Comparison of ENCODE assay signal across 10 cellular contexts in the genomic region with DNA sequence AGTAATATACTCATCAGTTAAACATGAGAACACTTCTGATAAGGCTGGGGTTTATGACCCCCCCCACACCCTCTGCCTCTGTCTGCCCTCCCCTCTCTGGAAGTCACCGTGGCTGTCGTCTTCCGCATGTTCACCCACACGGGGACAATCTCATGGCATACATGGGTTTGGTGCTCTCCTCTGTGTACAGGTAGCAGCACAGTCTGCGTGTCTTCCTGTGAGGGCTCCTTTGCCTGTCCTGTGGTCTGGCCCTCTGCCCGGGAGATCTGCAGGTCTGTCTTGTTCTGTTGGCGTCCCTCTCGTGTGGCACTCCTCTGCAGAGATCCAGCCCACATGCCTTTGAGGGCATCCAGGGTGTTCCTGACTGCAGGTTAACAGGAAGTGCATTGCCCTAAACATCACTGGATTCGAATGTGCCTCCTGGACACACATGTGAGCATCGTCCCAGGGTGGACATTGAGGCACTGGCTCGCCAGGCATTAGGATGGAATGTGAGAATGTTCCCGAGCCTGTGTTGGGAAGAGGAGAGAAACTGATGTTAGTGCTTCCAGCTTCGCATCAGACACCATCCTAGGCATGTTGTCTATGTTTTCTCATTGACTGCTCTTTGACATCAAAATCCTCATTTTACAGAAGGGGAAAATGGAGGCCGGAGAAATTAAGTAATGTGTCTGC. TPM values are rescaled to one million over a fixed set of nuclear protein-coding genes. Genes with fewer than 3 reads are reported as not detected.
DNase-seq lines count a peak whose midpoint lies in the region; ATAC-seq and TF ChIP-seq lines count a peak whose summit lies in the region.
"Had no signal": no experiment of that assay in that cellular context is flagged by ENCODE, and none has a peak within 500 bp of the region (broad histone marks: within the 10 kb centered on the region; RNA-seq: fewer than 3 reads in every experiment).

No MANE protein-coding gene starts in this region.

- peaks cover 30% of the 10 kb centered on the region for H3K4me1 ChIP-seq in lower lobe of right lung
- peaks cover 51 to 98% of the 10 kb centered on the region in 2 donors for H3K4me1 ChIP-seq in thoracic aorta (ENCODE audit: control insufficient read depth in 1 of 2, low read depth in 2 of 2)

- ATAC-seq in lower lobe of right lung, result peak in 1 of 2 donors; percentile 3
- ATAC-seq in thoracic aorta (ENCODE audit: insufficient number of reproducible peaks, low FRiP score, low read depth), result no peak
- ATAC-seq in GM19395 (IDR thresholded peaks at IDR 0.05; ENCODE audit: unreplicated experiment), result no peak

- CTCF ChIA-PET in activated CD4-positive, alpha-beta memory T cell treated with anti-CD3 and anti-CD28 coated beads for 36 hours (lab: Charles Lee), result no interaction called here
- CTCF ChIA-PET in activated CD4-positive, alpha-beta memory T cell treated with anti-CD3 and anti-CD28 coated beads, Interleukin-2, amount 10 ng/mL, durations not matched to agents 7 days and 5 days (lab: Charles Lee), result no interaction called here

- H3K9me3 ChIP-seq in lower lobe of right lung (no peaks in the 10 kb centered on the region), thoracic aorta (no peaks in the 10 kb centered on the region)

- no peak overlapping the region for H3K4me3 Mint-ChIP-seq in activated CD4-positive, alpha-beta memory T cell treated with anti-CD3 and anti-CD28 coated beads for 36 hours
- H3K4me3 Mint-ChIP-seq in activated CD4-positive, alpha-beta memory T cell treated with anti-CD3 and anti-CD28 coated beads, Interleukin-2, amount 10 ng/mL, durations not matched to agents 7 days and 5 days, result no peak overlapping the region
- no peak overlapping the region for H3K4me3 Mint-ChIP-seq in glutamatergic neuron (ENCODE audit: unreplicated experiment)

- H3K36me3 Mint-ChIP-seq in activated CD4-positive, alpha-beta memory T cell treated with anti-CD3 and anti-CD28 coated beads for 36 hours, result no peaks in the 10 kb centered on the region
- H3K36me3 Mint-ChIP-seq in activated CD4-positive, alpha-beta memory T cell treated with anti-CD3 and anti-CD28 coated beads, Interleukin-2, amount 10 ng/mL, durations not matched to agents 7 days and 5 days (ENCODE audit: low read depth), result no peaks in the 10 kb centered on the region
- no peaks in the 10 kb centered on the region for H3K36me3 Mint-ChIP-seq in glutamatergic neuron (ENCODE audit: unreplicated experiment)

- H3K36me3 ChIP-seq in lower lobe of right lung (no peaks in the 10 kb centered on the region), thoracic aorta (no peaks in the 10 kb centered on the region)

- peak; percentile 33 for DNase-seq in activated CD4-positive, alpha-beta memory T cell treated with anti-CD3 and anti-CD28 coated beads for 36 hours
- no peak for DNase-seq in activated CD4-positive, alpha-beta memory T cell treated with anti-CD3 and anti-CD28 coated beads, Interleukin-2, amount 10 ng/mL, durations not matched to agents 7 days and 5 days
- peak; percentile 9 for DNase-seq in activated gamma-delta T cell treated with anti-CD3 and anti-CD28 coated beads, Interleukin-2, amount 50 U/mL, for 16 hours (ENCODE audit: low read depth)
- no peak for DNase-seq in lower lobe of right lung
- no peak for DNase-seq in thoracic aorta (ENCODE audit: low spot score)
- no peak for DNase-seq in NCI-H146 (lab: John Stamatoyannopoulos, UW)
- no peak for DNase-seq in glutamatergic neuron
- DNase-seq: ACHN, erythroblast had no signal

- TF ChIP-seq CTCF in lower lobe of right lung (IDR thresholded peaks at IDR 0.05), result no peak
- no peak for TF ChIP-seq CTCF in thoracic aorta (IDR thresholded peaks at IDR 0.05)
- TF ChIP-seq CTCF in glutamatergic neuron (IDR thresholded peaks at IDR 0.05; ENCODE audit: partially characterized antibody, unreplicated experiment), result no peak

- peak overlapping the region; percentile 37 for H3K27ac ChIP-seq in lower lobe of right lung
- H3K27ac ChIP-seq in thoracic aorta, result peak overlapping the region; percentile 91 to 92

- no peaks in the 10 kb centered on the region for H3K27me3 ChIP-seq in lower lobe of right lung (ENCODE audit: low read depth)
- H3K27me3 ChIP-seq in thoracic aorta (replicated peaks; ENCODE audit: insufficient read depth), result no peaks in the 10 kb centered on the region

- no peak overlapping the region for H3K27ac Mint-ChIP-seq in activated CD4-positive, alpha-beta memory T cell treated with anti-CD3 and anti-CD28 coated beads for 36 hours
- H3K27ac Mint-ChIP-seq in activated CD4-positive, alpha-beta memory T cell treated with anti-CD3 and anti-CD28 coated beads, Interleukin-2, amount 10 ng/mL, durations not matched to agents 7 days and 5 days, result no peak overlapping the region
- H3K27ac Mint-ChIP-seq in glutamatergic neuron (ENCODE audit: unreplicated experiment), result no peak overlapping the region

- H3K27me3 Mint-ChIP-seq in activated CD4-positive, alpha-beta memory T cell treated with anti-CD3 and anti-CD28 coated beads for 36 hours, result no peaks in the 10 kb centered on the region
- H3K27me3 Mint-ChIP-seq in activated CD4-positive, alpha-beta memory T cell treated with anti-CD3 and anti-CD28 coated beads, Interleukin-2, amount 10 ng/mL, durations not matched to agents 7 days and 5 days, result no peaks in the 10 kb centered on the region
- H3K27me3 Mint-ChIP-seq in glutamatergic neuron (ENCODE audit: unreplicated experiment), result peaks cover 3% of the 10 kb centered on the region

- intact Hi-C loops in activated CD4-positive, alpha-beta memory T cell treated with anti-CD3 and anti-CD28 coated beads for 36 hours (cut with micrococcal nuclease), result no loop called here
- intact Hi-C loops in lower lobe of right lung (cut with DNase I), result no loop called here

- POLR2A ChIA-PET in activated CD4-positive, alpha-beta memory T cell treated with anti-CD3 and anti-CD28 coated beads for 36 hours (lab: Charles Lee), result no interaction called here
- POLR2A ChIA-PET in activated CD4-positive, alpha-beta memory T cell treated with anti-CD3 and anti-CD28 coated beads, Interleukin-2, amount 10 ng/mL, durations not matched to agents 7 days and 5 days (lab: Charles Lee), result no interaction called here

- H3K4me1 Mint-ChIP-seq in activated CD4-positive, alpha-beta memory T cell treated with anti-CD3 and anti-CD28 coated beads for 36 hours (ENCODE audit: low read depth), result peaks cover 30% of the 10 kb centered on the region
- H3K4me1 Mint-ChIP-seq in activated CD4-positive, alpha-beta memory T cell treated with anti-CD3 and anti-CD28 coated beads, Interleukin-2, amount 10 ng/mL, durations not matched to agents 7 days and 5 days, result peaks cover 3% of the 10 kb centered on the region
- H3K4me1 Mint-ChIP-seq in glutamatergic neuron (ENCODE audit: low read depth, unreplicated experiment), result peaks cover 18% of the 10 kb centered on the region

- no peaks in the 10 kb centered on the region for H3K9me3 Mint-ChIP-seq in activated CD4-positive, alpha-beta memory T cell treated with anti-CD3 and anti-CD28 coated beads for 36 hours
- no peaks in the 10 kb centered on the region for H3K9me3 Mint-ChIP-seq in activated CD4-positive, alpha-beta memory T cell treated with anti-CD3 and anti-CD28 coated beads, Interleukin-2, amount 10 ng/mL, durations not matched to agents 7 days and 5 days
- peaks cover 8% of the 10 kb centered on the region for H3K9me3 Mint-ChIP-seq in glutamatergic neuron (ENCODE audit: unreplicated experiment)

- no peak overlapping the region for H3K4me3 ChIP-seq in lower lobe of right lung
- peak overlapping the region; percentile 26 for H3K4me3 ChIP-seq in thoracic aorta

RNA-seq across cellular contexts. Expression of a gene that starts 54.5 kb away (rescaled TPM):
- 1 to 10 TPM in 1 of 2 experiments, under 1 TPM in 1; 0.67 to 1.6 TPM for total RNA-seq in activated CD4-positive, alpha-beta memory T cell treated with anti-CD3 and anti-CD28 coated beads for 36 hours
- 1 to 10 TPM in 1 of 2 experiments, under 1 TPM in 1; 0.95 to 1.9 TPM for total RNA-seq in activated CD4-positive, alpha-beta memory T cell treated with anti-CD3 and anti-CD28 coated beads, Interleukin-2, amount 10 ng/mL, durations not matched to agents 7 days and 5 days
- total RNA-seq in lower lobe of right lung (30.7 TPM), thoracic aorta (10 to 100 TPM; 30.2 to 41.7 TPM), glutamatergic neuron (ENCODE audit: unreplicated experiment) (31.3 TPM)

Comparison
In these comparisons a context has a peak if more than half of its experiments do, and no peak if none do; other contexts are left out.
1. DNase-seq: peak in activated CD4-positive, alpha-beta memory T cell treated with anti-CD3 and anti-CD28 coated beads for 36 hours (single experiment) and activated gamma-delta T cell treated with anti-CD3 and anti-CD28 coated beads, Interleukin-2, amount 50 U/mL, for 16 hours (single experiment); none in activated CD4-positive, alpha-beta memory T cell treated with anti-CD3 and anti-CD28 coated beads, Interleukin-2, amount 10 ng/mL, durations not matched to agents 7 days and 5 days (single experiment), lower lobe of right lung (single experiment), thoracic aorta (single experiment), NCI-H146 (single experiment) and glutamatergic neuron (single experiment).
2. RNA of a gene that starts 54.5 kb away (total RNA-seq): 30.2 to 41.7 TPM in thoracic aorta, 31.3 TPM in glutamatergic neuron (single experiment) and 30.7 TPM in lower lobe of right lung (single experiment); 0.95 to 1.9 TPM in activated CD4-positive, alpha-beta memory T cell treated with anti-CD3 and anti-CD28 coated beads, Interleukin-2, amount 10 ng/mL, durations not matched to agents 7 days and 5 days and 0.67 to 1.6 TPM in activated CD4-positive, alpha-beta memory T cell treated with anti-CD3 and anti-CD28 coated beads for 36 hours; every median in the first group is over 10 times any median in the second.